Comparison of ENCODE assay signal across 1 cellular context in the genomic region with DNA sequence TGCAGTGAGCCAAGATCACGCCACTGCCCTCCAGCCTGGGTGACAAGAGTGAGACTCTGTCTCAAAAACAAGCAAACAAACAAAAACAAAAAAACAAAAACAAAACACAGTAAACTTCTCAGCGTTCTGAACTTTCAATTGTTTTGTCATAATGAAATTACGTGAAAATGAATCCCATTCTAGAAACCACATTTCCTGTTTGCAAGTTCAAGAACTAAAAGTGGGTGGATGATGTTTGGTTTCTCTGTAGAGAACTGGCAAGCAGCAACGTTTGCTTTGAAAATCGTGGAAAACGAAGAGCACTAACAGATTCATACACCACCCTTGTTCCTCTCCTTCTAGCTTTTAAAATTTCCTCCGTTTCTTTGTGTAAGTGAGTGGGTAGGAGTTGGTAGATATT.
TF ChIP-seq lines count a peak whose summit lies in the region.

No MANE protein-coding gene starts in this region.

TF ChIP-seq in GM12878, 131 proteins besides CTCF, POLR2A, EP300 and RAD21 (continued from another document):
- TF ChIP-seq RBBP5 (conservative IDR thresholded peaks at IDR 0.05) (no peak), SMAD1 (IDR thresholded peaks at IDR 0.05; ENCODE audit: low read depth, partially characterized antibody) (no peak), SREBF1 (IDR thresholded peaks at IDR 0.05; ENCODE audit: low read length) (no peak)
TF ChIP-seq in GM12878: peak in this region for 6.
